In the genomic region with DNA sequence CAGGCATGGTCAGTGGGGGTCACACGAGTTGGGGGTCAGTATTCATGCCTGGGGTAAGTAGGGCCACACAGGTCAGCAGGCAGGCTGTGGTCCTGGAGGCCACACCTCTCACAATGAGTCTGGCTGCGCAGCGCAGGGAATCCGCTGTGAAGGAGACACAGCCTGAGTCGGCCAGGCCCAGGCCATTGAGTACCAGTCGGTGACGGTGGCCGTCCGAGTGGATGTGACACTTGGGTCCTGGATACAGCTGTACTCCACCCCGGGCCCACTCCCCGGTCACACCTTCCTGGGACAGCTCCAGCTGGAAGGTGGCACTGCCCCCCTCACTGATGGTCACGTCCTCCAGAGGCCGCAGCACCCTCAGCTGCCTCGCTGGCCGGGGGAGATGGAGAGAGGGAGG, we compare ENCODE assay signal across 24 cellular contexts. TPM values are rescaled to one million over a fixed set of nuclear protein-coding genes. Genes with fewer than 3 reads are reported as not detected.
DNase-seq lines count a peak whose midpoint lies in the region; ATAC-seq and TF ChIP-seq lines count a peak whose summit lies in the region.
"Had no signal": no experiment of that assay in that cellular context is flagged by ENCODE, and none has a peak within 500 bp of the region (broad histone marks: within the 10 kb centered on the region; RNA-seq: fewer than 3 reads in every experiment).

No MANE protein-coding gene starts in this region.

- no peak overlapping the region for H3K4me3 ChIP-seq in HEK293 (ENCODE audit: low read depth, low read length)
- no peak overlapping the region for H3K4me3 ChIP-seq in spleen
- H3K4me3 ChIP-seq: GM23248, HAP-1, PC-9 had no signal

- TF ChIP-seq CTCF in HEK293 (tag by site-specific recombination; IDR thresholded peaks at IDR 0.05) (no peak), nephron (IDR thresholded peaks at IDR 0.05; ENCODE audit: unreplicated experiment in 3 of 3) (no peak), spleen (IDR thresholded peaks at IDR 0.05 in 8 of 11, conservative IDR thresholded peaks at IDR 0.05 in 3 of 11) (no peak)

- CTCF ChIA-PET in HEK293 (lab: Yijun Ruan, JAX), result interaction anchor here (1.1 to 2.7 kb wide), 2 partner anchors 13 to 88 kb away, joined by 3 to 10 read pairs; no protein-coding TSS in a partner anchor

- H3K4me3 Mint-ChIP-seq in nephron, result peak overlapping the region in 2 of 3 experiments; percentile 61 to 71

- H3K36me3 ChIP-seq in HEK293 (ENCODE audit: control insufficient read depth in 2 of 2, insufficient read depth in 1 of 2, low read length in 2 of 2), result peaks cover 0 to 36% of the 10 kb centered on the region in 2 experiments; a peak in 1 of 3 replicates
- H3K36me3 ChIP-seq in spleen, result no peaks in the 10 kb centered on the region
- H3K36me3 ChIP-seq: HAP-1 had no signal

- H3K9me3 Mint-ChIP-seq in nephron, result no peaks in the 10 kb centered on the region
- H3K9me3 Mint-ChIP-seq: IgD-negative memory B cell had no signal

- TF ChIP-seq POLR2A in spleen (IDR thresholded peaks at IDR 0.05) (no peak), GM18505 (IDR thresholded peaks at IDR 0.05; ENCODE audit: borderline replicate concordance, extremely low read depth, insufficient read depth, insufficient read length) (no peak)

- DNase-seq in Right ventricle myocardium inferior (ENCODE audit: missing footprints) (peak; percentile 68), left ventricle myocardium superior (no peak), spleen (peak; percentile 79), DMS114 treated with DMSO at 0.1 percent for 48 hours (lab: John Stamatoyannopoulos, UW; ENCODE audit: unreplicated experiment) (no peak), RKO (ENCODE audit: low spot score) (no peak)
- DNase-seq: 8988T, ACHN, GM23248, NCI-H1048, NCI-H1417, NCI-H1694 treated with DMSO at 0.1 percent for 48 hours, NCI-H2081, NCI-H2227 treated with DMSO at 0.1 percent for 48 hours, NCI-H526 treated with DMSO at 0.1 percent for 48 hours, PC-9, RPMI8226, SHP77 had no signal

- no peaks in the 10 kb centered on the region for H3K9me3 ChIP-seq in HEK293 (ENCODE audit: control insufficient read depth, insufficient read depth, low read depth, low read length)
- no peaks in the 10 kb centered on the region for H3K9me3 ChIP-seq in spleen
- H3K9me3 ChIP-seq: HAP-1 had no signal

- H3K27ac ChIP-seq in HEK293 (ENCODE audit: extremely low read depth, low read depth, low read length), result no peak overlapping the region
- H3K27ac ChIP-seq in spleen, result no peak overlapping the region
- H3K27ac ChIP-seq: GM23248, KMS-11, PC-9 had no signal

- ATAC-seq in Right ventricle myocardium inferior, result no peak
- ATAC-seq in left ventricle myocardium superior, result no peak
- ATAC-seq in GM18505 (IDR thresholded peaks at IDR 0.05; ENCODE audit: unreplicated experiment), result no peak

- H3K27me3 ChIP-seq in spleen (replicated peaks in 1 of 7), result peaks cover 0 to 91% (median 35%) of the 10 kb centered on the region in 7 donors

- peaks cover 14% of the 10 kb centered on the region for H3K27me3 Mint-ChIP-seq in nephron (ENCODE audit: low read depth)

- intact Hi-C loops in Right ventricle myocardium inferior (cut with DNase I), result no loop called here
- intact Hi-C loops in left ventricle myocardium superior (cut with micrococcal nuclease), result no loop called here
- intact Hi-C loops in spleen (cut with DNase I; ENCODE audit: low total_unique reads), result no loop called here

- no peak overlapping the region for H3K27ac Mint-ChIP-seq in nephron
- H3K27ac Mint-ChIP-seq: IgD-negative memory B cell had no signal

- H3K4me1 Mint-ChIP-seq in nephron, result peaks cover 5% of the 10 kb centered on the region

- H3K4me1 ChIP-seq in HEK293 (ENCODE audit: control insufficient read depth, insufficient read depth, low read length) (peaks cover 3% of the 10 kb centered on the region; the same call in 1 of the 2 replicates), spleen (peaks cover 9 to 25% (median 19%) of the 10 kb centered on the region in 6 donors)

- WGBS in spleen, 5 donors, result 93 to 95% (median 94%) methylated on average over 9 to 15 of the region's 15 CpGs

- H3K36me3 Mint-ChIP-seq in nephron (ENCODE audit: low read depth), result peaks cover 16% of the 10 kb centered on the region

- POLR2A ChIA-PET in HEK293 (lab: Yijun Ruan, JAX), result interaction anchor here (0.7 to 1.1 kb wide), 2 partner anchors 13 to 43 kb away, joined by 3 read pairs; no protein-coding TSS in a partner anchor

TF ChIP-seq in HEK293, 187 proteins besides CTCF, POLR2A, EP300 and RAD21:
- TF ChIP-seq GLIS2 (tag by site-specific recombination; IDR thresholded peaks at IDR 0.05) (0 out of 2 replicates have a peak, but pooled peaks have one; percentile 20), ZNF830 (tag by site-specific recombination; IDR thresholded peaks at IDR 0.05; ENCODE audit: low read depth) (no peak)

RNA-seq across cellular contexts. Expression of a gene that starts 10.5 kb away (rescaled TPM):
- total RNA-seq in Right ventricle myocardium inferior, result 2.7 TPM
- 1.7 TPM for total RNA-seq in left ventricle myocardium superior
- 1 to 10 TPM in 5 of 7 donors, under 1 TPM in 2; 0.39 to 2.8 (median 1.1) TPM for total RNA-seq in spleen
- 1 to 10 TPM; 1.1 to 2.1 (median 1.5) TPM for polyA plus RNA-seq in spleen

RNA-seq across cellular contexts. Expression of a gene that starts 10.8 kb away (rescaled TPM):
- 92.2 TPM for total RNA-seq in Right ventricle myocardium inferior
- 93.1 TPM for total RNA-seq in left ventricle myocardium superior
- total RNA-seq in spleen, result 10 to 100 TPM in 6 of 7 donors, 1 to 10 TPM in 1; 8.9 to 26.2 (median 15.4) TPM
- polyA plus RNA-seq in spleen, result 1 to 10 TPM; 2.8 to 8.9 (median 4.8) TPM

RNA-seq across cellular contexts. Expression of a gene that starts 17.0 kb away (rescaled TPM):
- total RNA-seq in Right ventricle myocardium inferior, result 158 TPM
- 190 TPM for total RNA-seq in left ventricle myocardium superior
- total RNA-seq in spleen, result 10 to 100 TPM; 26.7 to 51.6 (median 31.1) TPM
- 10 to 100 TPM; 15.9 to 32.0 (median 27.6) TPM for polyA plus RNA-seq in spleen
- polyA plus RNA-seq: IgD-negative memory B cell had no signal

RNA-seq across cellular contexts. Expression of a gene that starts 17.7 kb away (rescaled TPM):
- total RNA-seq in Right ventricle myocardium inferior (1.9 TPM), left ventricle myocardium superior (1.5 TPM), spleen (under 1 TPM in 1 of 7 donors, not detected in 6; 0.46 TPM)
- under 1 TPM; 0.08 to 0.46 (median 0.16) TPM for polyA plus RNA-seq in spleen
- polyA plus RNA-seq: IgD-negative memory B cell had no signal

RNA-seq across cellular contexts. Expression of a gene that starts 40.1 kb away (rescaled TPM):
- not detected for total RNA-seq in Right ventricle myocardium inferior
- total RNA-seq in left ventricle myocardium superior, result not detected
- total RNA-seq in spleen, result under 1 TPM in 1 of 7 donors, not detected in 6; 0.32 TPM
- polyA plus RNA-seq in spleen, result under 1 TPM; 0.04 to 0.06 (median 0.05) TPM
- total RNA-seq: SK-MEL-5 had no signal
- polyA plus RNA-seq: GM23248, IgD-negative memory B cell had no signal

Comparison
In these comparisons a context has a peak if more than half of its experiments do, and no peak if none do; other contexts are left out.
1. DNase-seq: peak in Right ventricle myocardium inferior (single experiment) and spleen (single experiment); none in left ventricle myocardium superior (single experiment), DMS114 treated with DMSO at 0.1 percent for 48 hours (single experiment) and RKO (single experiment).